In the genomic region with DNA sequence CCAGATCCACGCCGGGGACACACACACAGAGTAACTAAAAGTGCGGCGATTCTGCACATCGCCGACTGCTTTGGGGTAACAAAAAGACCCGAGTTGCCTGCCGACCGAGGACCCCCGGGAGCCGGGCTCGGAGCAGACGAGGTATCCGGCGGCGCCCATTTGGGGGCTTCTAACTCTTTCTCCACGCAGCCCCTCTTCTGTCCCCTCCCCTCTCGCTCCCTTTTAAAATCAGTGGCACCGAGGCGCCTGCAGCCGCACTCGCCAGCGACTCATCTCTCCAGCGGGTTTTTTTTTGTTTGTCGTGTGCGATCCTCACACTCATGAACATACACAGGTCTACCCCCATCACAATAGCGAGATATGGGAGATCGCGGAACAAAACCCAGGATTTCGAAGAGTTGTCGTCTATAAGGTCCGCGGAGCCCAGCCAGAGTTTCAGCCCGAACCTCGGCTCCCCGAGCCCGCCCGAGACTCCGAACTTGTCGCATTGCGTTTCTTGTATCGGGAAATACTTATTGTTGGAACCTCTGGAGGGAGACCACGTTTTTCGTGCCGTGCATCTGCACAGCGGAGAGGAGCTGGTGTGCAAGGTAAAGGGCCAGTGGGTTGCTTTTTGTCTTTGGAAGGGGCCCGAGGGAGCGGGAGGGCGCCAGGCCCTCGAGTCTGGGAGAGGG, we compare ENCODE assay signal across 8 cellular contexts.
DNase-seq lines count a peak whose midpoint lies in the region; ATAC-seq and TF ChIP-seq lines count a peak whose summit lies in the region.

No MANE protein-coding gene starts in this region.

- CTCF ChIA-PET in HEK293 (lab: Yijun Ruan, JAX), result interaction anchor here (0.5 to 2.9 kb wide), 8 partner anchors 169 to 889 kb away, joined by 3 to 30 read pairs (median 4); no protein-coding TSS in a partner anchor

- DNase-seq in AG20443 (ENCODE audit: low spot score) (peak; percentile 30), T-helper 22 cell (ENCODE audit: low read depth) (peak; percentile 16), memory B cell (ENCODE audit: low spot score in 2 of 2) (peak; percentile 23 to 37), NCI-H1436 (lab: John Stamatoyannopoulos, UW) (no peak)

- H3K4me3 ChIP-seq in HEK293 (ENCODE audit: low read depth, low read length), result peak overlapping the region; percentile 84
- H3K4me3 ChIP-seq in subcutaneous abdominal adipose tissue (ENCODE audit: low read depth in 1 of 5, low read length in 5 of 5), result peak overlapping the region; percentile 66 to 86 (median 85)

- H3K27ac Mint-ChIP-seq in memory B cell, result peak overlapping the region; percentile 93

- H3K4me1 Mint-ChIP-seq in memory B cell, result peaks cover 30% of the 10 kb centered on the region

- H3K9ac ChIP-seq in subcutaneous abdominal adipose tissue (ENCODE audit: low read length in 5 of 5), result peak overlapping the region; percentile 48 to 88 (median 75)

- peak overlapping the region; percentile 99 for H3K4me3 Mint-ChIP-seq in memory B cell

- H3K4me1 ChIP-seq in HEK293 (ENCODE audit: control insufficient read depth, insufficient read depth, low read length) (peaks cover 18% of the 10 kb centered on the region), subcutaneous abdominal adipose tissue (ENCODE audit: control insufficient read depth in 5 of 5, insufficient read depth in 5 of 5, low read length in 5 of 5) (peaks cover 2 to 75% (median 54%) of the 10 kb centered on the region in 5 donors)

- no peaks in the 10 kb centered on the region for H3K9me3 Mint-ChIP-seq in memory B cell

- ATAC-seq in memory B cell (ENCODE audit: low read depth), result no peak
- ATAC-seq in GM18873 (IDR thresholded peaks at IDR 0.05; ENCODE audit: low FRiP score, unreplicated experiment), result no peak

- H3K27me3 ChIP-seq in subcutaneous abdominal adipose tissue (ENCODE audit: control insufficient read depth in 5 of 5, insufficient read depth in 4 of 5, low read length in 5 of 5), result no peaks in the 10 kb centered on the region

- peaks cover under 1% of the 10 kb centered on the region for H3K36me3 Mint-ChIP-seq in memory B cell

- POLR2A ChIA-PET in HEK293 (lab: Yijun Ruan, JAX), result interaction anchor here (0.7 to 1.9 kb wide), 4 partner anchors 89 to 413 kb away, joined by 3 to 10 read pairs (median 4); no protein-coding TSS in a partner anchor

- H3K9me3 ChIP-seq in HEK293 (ENCODE audit: control insufficient read depth, insufficient read depth, low read depth, low read length), result no peaks in the 10 kb centered on the region
- H3K9me3 ChIP-seq in subcutaneous abdominal adipose tissue (ENCODE audit: control insufficient read depth in 5 of 5, low read length in 5 of 5), result no peaks in the 10 kb centered on the region

- H3K27me3 Mint-ChIP-seq in memory B cell, result no peaks in the 10 kb centered on the region

- no peak for TF ChIP-seq CTCF in HEK293 (tag by site-specific recombination; IDR thresholded peaks at IDR 0.05)

- H3K36me3 ChIP-seq in HEK293 (ENCODE audit: control insufficient read depth in 2 of 2, insufficient read depth in 1 of 2, low read length in 2 of 2) (peaks cover 0 to 3% of the 10 kb centered on the region in 2 experiments; a peak in 1 of 3 replicates), subcutaneous abdominal adipose tissue (ENCODE audit: control insufficient read depth in 5 of 5, insufficient read depth in 5 of 5, low read length in 5 of 5) (no peaks in the 10 kb centered on the region)

- H3K27ac ChIP-seq in HEK293 (ENCODE audit: extremely low read depth, low read depth, low read length), result peak overlapping the region; percentile 98
- H3K27ac ChIP-seq in cingulate gyrus (ENCODE audit: low read depth, low read length), result peak overlapping the region; percentile 77
- peak overlapping the region; percentile 79 for H3K27ac ChIP-seq in subcutaneous abdominal adipose tissue (ENCODE audit: low read depth, low read length)

TF ChIP-seq in HEK293, 187 proteins besides CTCF, POLR2A, EP300 and RAD21:
- TF ChIP-seq, protein P1, sequence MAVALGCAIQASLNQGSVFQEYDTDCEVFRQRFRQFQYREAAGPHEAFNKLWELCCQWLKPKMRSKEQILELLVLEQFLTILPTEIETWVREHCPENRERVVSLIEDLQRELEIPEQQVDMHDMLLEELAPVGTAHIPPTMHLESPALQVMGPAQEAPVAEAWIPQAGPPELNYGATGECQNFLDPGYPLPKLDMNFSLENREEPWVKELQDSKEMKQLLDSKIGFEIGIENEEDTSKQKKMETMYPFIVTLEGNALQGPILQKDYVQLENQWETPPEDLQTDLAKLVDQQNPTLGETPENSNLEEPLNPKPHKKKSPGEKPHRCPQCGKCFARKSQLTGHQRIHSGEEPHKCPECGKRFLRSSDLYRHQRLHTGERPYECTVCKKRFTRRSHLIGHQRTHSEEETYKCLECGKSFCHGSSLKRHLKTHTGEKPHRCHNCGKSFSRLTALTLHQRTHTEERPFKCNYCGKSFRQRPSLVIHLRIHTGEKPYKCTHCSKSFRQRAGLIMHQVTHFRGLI (tag by site-specific recombination; IDR thresholded peaks at IDR 0.05), result peak; percentile 86
- TF ChIP-seq ZBTB17 (tag by site-specific recombination; IDR thresholded peaks at IDR 0.05) (peak; percentile 72), ZNF274 (IDR thresholded peaks at IDR 0.05; ENCODE audit: low read length) (no peak), ZNF274 (tag by site-specific recombination; IDR thresholded peaks at IDR 0.05; ENCODE audit: borderline replicate concordance) (no peak), ZNF335 (tag by site-specific recombination; conservative IDR thresholded peaks at IDR 0.05) (peak; percentile 12), ZNF660 (tag by site-specific recombination; IDR thresholded peaks at IDR 0.05) (0 out of 2 replicates have a peak, but pooled peaks have one; percentile 17), ZNF394 (tag by site-specific recombination; IDR thresholded peaks at IDR 0.05; ENCODE audit: borderline replicate concordance) (peak; percentile 42; the same call in 1 of the 2 replicates)
